Comparison of ENCODE assay signal across 1 cellular context in genomic region chr11:46363455-46363920, GRCh38.
TF ChIP-seq lines count a peak whose summit lies in the region.

No MANE protein-coding gene starts in this region.

TF ChIP-seq in endothelial cell of umbilical vein, 7 proteins besides CTCF, POLR2A, EP300 and RAD21 (continued from another document):
- no peak for TF ChIP-seq JUN (IDR thresholded peaks at IDR 0.05; ENCODE audit: borderline replicate concordance, insufficient read depth, insufficient read length, low read depth)
- TF ChIP-seq MYC (IDR thresholded peaks at IDR 0.05; ENCODE audit: low read depth, low read length): no peak
